ENCODE assay signal across 25 cellular contexts in the genomic region with DNA sequence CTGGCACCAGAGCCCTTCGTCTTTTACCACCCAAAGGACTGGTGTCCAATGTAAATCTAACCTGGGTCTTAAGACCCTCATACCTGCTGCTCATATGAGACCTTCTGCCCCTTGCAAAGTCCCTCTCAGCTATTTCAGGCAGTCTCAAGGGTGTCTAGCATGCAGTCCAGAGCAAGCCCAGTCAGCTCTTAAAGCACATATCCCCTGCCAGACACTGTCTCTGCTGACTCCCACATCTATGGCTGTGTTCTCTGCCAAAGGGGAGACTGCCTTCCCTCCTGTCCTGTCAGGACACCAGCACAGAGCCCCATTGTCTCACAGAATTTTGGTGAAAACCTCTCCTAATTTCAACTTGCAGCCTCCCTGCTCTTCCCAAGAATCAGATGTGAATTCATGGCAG.
DNase-seq lines count a peak whose midpoint lies in the region; ATAC-seq and TF ChIP-seq lines count a peak whose summit lies in the region.
"Had no signal": no experiment of that assay in that cellular context is flagged by ENCODE, and none has a peak within 500 bp of the region (broad histone marks: within the 10 kb centered on the region; RNA-seq: fewer than 3 reads in every experiment).

No MANE protein-coding gene starts in this region.

- DNase-seq in Right ventricle myocardium superior (no peak), left ventricle myocardium inferior (no peak), heart right ventricle (no peak), left cardiac atrium (no peak), right cardiac atrium (no peak), NCI-H524 (lab: John Stamatoyannopoulos, UW) (no peak), mesenteric fat pad (ENCODE audit: low spot score) (no peak)
- DNase-seq in stimulated activated CD4-positive, alpha-beta T cell treated with anti-CD3 and anti-CD28 coated beads, Interleukin-1b, Interleukin-23, amount 100 ng/mL, for 48 hours: no peak
- DNase-seq: 8988T; ACHN; BE2C; C1 segment of cervical spinal cord; CD4-positive, alpha-beta memory T cell; CD4-positive, CD25-positive, alpha-beta regulatory T cell; CD8-positive, alpha-beta memory T cell; COR-L47; DMS 273 treated with DMSO at 0.1 percent for 48 hours; DMS153; DMS53; DMS79; DND-41; EL; GDM1 had no signal

- intact Hi-C loops in Right ventricle myocardium superior (cut with DNase I) (no loop called here), left ventricle myocardium inferior (cut with micrococcal nuclease) (no loop called here), heart right ventricle (cut with DNase I) (loop anchor here in 2 of 10 donors (10.0 kb wide), 1 partner anchor 117 kb away; a partner anchor contains a TSS), left cardiac atrium (cut with DNase I) (loop anchor here in 1 of 2 donors (5.0 to 10.0 kb wide), 2 partner anchors 77 to 119 kb away; a partner anchor contains a TSS), right cardiac atrium (cut with DNase I) (loop anchor here in 2 of 4 donors (10.0 kb wide), 1 partner anchor 117 kb away; a partner anchor contains a TSS)

- H3K36me3 ChIP-seq in left ventricle myocardium inferior (no peaks in the 10 kb centered on the region), heart right ventricle (no peaks in the 10 kb centered on the region)
- H3K36me3 ChIP-seq: BE2C, BLaER1 had no signal

- H3K27ac ChIP-seq in left ventricle myocardium inferior (replicated peaks) (no peak overlapping the region), heart right ventricle (peak overlapping the region in 1 of 10 donors; percentile 26), right cardiac atrium (ENCODE audit: low read length) (no peak overlapping the region)
- H3K27ac ChIP-seq: BLaER1 had no signal

- H3K4me1 ChIP-seq in left ventricle myocardium inferior (peaks cover 45% of the 10 kb centered on the region), heart right ventricle (peaks cover 0 to 10% (median 4%) of the 10 kb centered on the region in 9 donors), right cardiac atrium (ENCODE audit: control insufficient read depth, insufficient read depth, low read length) (peaks cover 9% of the 10 kb centered on the region)
- H3K4me1 ChIP-seq: BLaER1 had no signal

- H3K27me3 ChIP-seq in left ventricle myocardium inferior (ENCODE audit: low read depth) (no peaks in the 10 kb centered on the region), heart right ventricle (no peaks in the 10 kb centered on the region), right cardiac atrium (ENCODE audit: control insufficient read depth, insufficient read depth) (no peaks in the 10 kb centered on the region)
- H3K27me3 ChIP-seq: BE2C, BLaER1 had no signal

- no peak for TF ChIP-seq CTCF in left ventricle myocardium inferior (IDR thresholded peaks at IDR 0.05; ENCODE audit: borderline replicate concordance)
- no peak for TF ChIP-seq CTCF in heart right ventricle (IDR thresholded peaks at IDR 0.05)

- ATAC-seq in Right ventricle myocardium superior (ENCODE audit: poor library complexity) (peak; percentile 72), heart right ventricle (peak in 5 of 8 donors; percentile 26 to 67 (median 51)), left cardiac atrium (peak; percentile 38 to 48), right cardiac atrium (peak; percentile 39 to 50)
- ATAC-seq: GM12878 had no signal

- no peaks in the 10 kb centered on the region for H3K9me3 ChIP-seq in left ventricle myocardium inferior (replicated peaks)
- H3K9me3 ChIP-seq in heart right ventricle: no peaks in the 10 kb centered on the region
- H3K9me3 ChIP-seq in right cardiac atrium (ENCODE audit: control insufficient read depth, low read length): no peaks in the 10 kb centered on the region
- H3K9me3 ChIP-seq: BE2C, BLaER1 had no signal

- 86 to 96% methylated on average over 1 of the region's 1 CpG for WGBS in heart right ventricle, 2 donors
- WGBS in right cardiac atrium: 80% methylated on average over 1 of the region's 1 CpG

- no peak overlapping the region for H3K4me3 ChIP-seq in left ventricle myocardium inferior
- H3K4me3 ChIP-seq in heart right ventricle: no peak overlapping the region
- H3K4me3 ChIP-seq in right cardiac atrium (ENCODE audit: low read length): no peak overlapping the region
- H3K4me3 ChIP-seq: BLaER1, GM12878 had no signal
